Comparison of ENCODE assay signal across 18 cellular contexts in genomic region chr6:1972961-1973360, GRCh38.
DNase-seq lines count a peak whose midpoint lies in the region; ATAC-seq and TF ChIP-seq lines count a peak whose summit lies in the region.
"Had no signal": no experiment of that assay in that cellular context is flagged by ENCODE, and none has a peak within 500 bp of the region (broad histone marks: within the 10 kb centered on the region; RNA-seq: fewer than 3 reads in every experiment).

No MANE protein-coding gene starts in this region.

- peaks cover 9 to 18% of the 10 kb centered on the region in 2 experiments for H3K4me1 ChIP-seq in neutrophil (ENCODE audit: control insufficient read depth in 1 of 2, insufficient read depth in 1 of 2, low read depth in 1 of 2, low read length in 1 of 2)
- H3K4me1 ChIP-seq in thyroid gland = peaks cover 28 to 49% of the 10 kb centered on the region in 2 donors

- no peak for ATAC-seq in GM18505 (IDR thresholded peaks at IDR 0.05; ENCODE audit: unreplicated experiment)
- no peak for ATAC-seq in Right ventricle myocardium inferior
- ATAC-seq: K562, Panc1 had no signal

- H3K27me3 ChIP-seq in neutrophil (no peaks in the 10 kb centered on the region), thyroid gland (no peaks in the 10 kb centered on the region)

- intact Hi-C loops in thyroid gland (cut with DNase I) (no loop called here), Right ventricle myocardium inferior (cut with DNase I) (no loop called here)

- TF ChIP-seq CTCF in fibroblast of mammary gland (conservative IDR thresholded peaks at IDR 0.05; ENCODE audit: control insufficient read depth, insufficient read depth, low read depth, low read length) (no peak), neutrophil (IDR thresholded peaks at IDR 0.05) (no peak), thyroid gland (IDR thresholded peaks at IDR 0.05) (no peak)

- H3K27ac ChIP-seq in neutrophil (peak overlapping the region; percentile 55), thyroid gland (no peak overlapping the region)
- H3K27ac ChIP-seq: 22Rv1 had no signal

- TF ChIP-seq POLR2A in thyroid gland (IDR thresholded peaks at IDR 0.05) (no peak), GM18505 (IDR thresholded peaks at IDR 0.05; ENCODE audit: borderline replicate concordance, extremely low read depth, insufficient read depth, insufficient read length) (no peak)

- H3K4me3 ChIP-seq in fibroblast of mammary gland (ENCODE audit: control insufficient read depth, low read depth, low read length) (no peak overlapping the region), neutrophil (ENCODE audit: low read depth in 1 of 2, low read length in 1 of 2) (no peak overlapping the region), thyroid gland (replicated peaks in 1 of 3) (no peak overlapping the region)
- H3K4me3 ChIP-seq: K562 had no signal

- H3K36me3 ChIP-seq in neutrophil (no peaks in the 10 kb centered on the region), thyroid gland (no peaks in the 10 kb centered on the region)

- DNase-seq in SIG-M5 treated with dmso at 0.1 percent for 504 hours (lab: John Stamatoyannopoulos, UW; ENCODE audit: unreplicated experiment) (peak; percentile 33), SIG-M5 (lab: John Stamatoyannopoulos, UW) (no peak), NOMO-1 treated with dmso at 0.1 percent for 144 hours (lab: John Stamatoyannopoulos, UW; ENCODE audit: unreplicated experiment) (peak; percentile 5), fibroblast of mammary gland (ENCODE audit: low read depth) (peak; percentile 65), thyroid gland (no peak), Right ventricle myocardium inferior (ENCODE audit: missing footprints) (no peak)
- DNase-seq: DMS79 treated with DMSO at 0.1 percent for 48 hours, NCI-H1048, NCI-H1436, NCI-H2081, NCI-H2171 treated with DMSO at 0.1 percent for 48 hours, NCI-H446 treated with DMSO at 0.1 percent for 48 hours, NCI-H774 had no signal

- H3K9me3 ChIP-seq in neutrophil = no peaks in the 10 kb centered on the region
- no peaks in the 10 kb centered on the region for H3K9me3 ChIP-seq in thyroid gland

- 84 to 90% methylated on average over 3 of the region's 3 CpGs for WGBS in thyroid gland, 2 donors

Comparison
In these comparisons a context has a peak if more than half of its experiments do, and no peak if none do; other contexts are left out.
1. DNase-seq: peak in SIG-M5 treated with dmso at 0.1 percent for 504 hours (single experiment), NOMO-1 treated with dmso at 0.1 percent for 144 hours (single experiment) and fibroblast of mammary gland (single experiment); none in SIG-M5 (single experiment), thyroid gland (0 of 2) and Right ventricle myocardium inferior (single experiment).